ENCODE assay signal across 1 cellular context in the genomic region with DNA sequence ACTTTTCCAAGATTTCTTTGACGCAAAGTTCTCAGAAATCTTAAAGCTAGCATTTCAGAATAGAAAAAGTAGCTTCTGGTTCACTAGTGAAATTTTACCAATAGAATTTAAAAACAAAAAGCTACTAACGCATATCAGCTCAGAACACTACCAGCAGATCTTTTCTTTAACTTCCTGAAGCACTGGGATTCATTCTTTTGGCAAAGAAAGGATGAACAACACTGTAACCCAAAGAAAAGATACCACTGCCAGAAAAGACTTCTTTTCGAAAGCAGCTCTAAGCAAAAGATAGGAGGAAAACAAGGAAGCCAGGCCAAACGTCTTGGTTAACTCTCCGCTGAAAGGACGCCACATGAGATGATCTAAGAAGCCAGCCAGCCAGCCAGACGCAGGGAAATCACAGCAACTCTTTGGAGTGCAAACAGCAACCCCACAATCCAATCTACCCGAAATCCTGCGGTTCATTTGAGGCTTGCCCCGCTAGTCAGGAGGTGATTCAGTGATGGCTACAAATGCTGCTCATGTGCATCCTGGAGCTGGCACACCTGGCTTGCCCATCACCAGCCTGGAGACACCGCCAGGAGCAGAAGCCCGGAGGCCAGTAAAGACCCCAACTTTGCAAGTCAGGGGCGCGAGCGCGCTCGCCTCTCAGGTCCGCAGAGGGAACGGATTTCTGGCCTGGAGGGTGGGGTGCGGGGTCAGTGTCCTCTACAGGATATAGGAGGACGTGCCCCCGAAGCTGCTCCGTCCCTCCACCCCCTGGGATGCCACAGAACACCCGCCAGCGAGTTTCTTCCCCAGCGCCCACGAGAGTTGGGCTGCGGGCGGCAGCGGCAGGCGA.
A peak's percentile ranks its signal among the peaks of the same experiment; 100 is the strongest.
TF ChIP-seq lines count a peak whose summit lies in the region.

No MANE protein-coding gene starts in this region.

TF ChIP-seq in HEK293, 187 proteins besides CTCF, POLR2A, EP300 and RAD21 (continued from another document and continues in another):
- TF ChIP-seq, protein P1, sequence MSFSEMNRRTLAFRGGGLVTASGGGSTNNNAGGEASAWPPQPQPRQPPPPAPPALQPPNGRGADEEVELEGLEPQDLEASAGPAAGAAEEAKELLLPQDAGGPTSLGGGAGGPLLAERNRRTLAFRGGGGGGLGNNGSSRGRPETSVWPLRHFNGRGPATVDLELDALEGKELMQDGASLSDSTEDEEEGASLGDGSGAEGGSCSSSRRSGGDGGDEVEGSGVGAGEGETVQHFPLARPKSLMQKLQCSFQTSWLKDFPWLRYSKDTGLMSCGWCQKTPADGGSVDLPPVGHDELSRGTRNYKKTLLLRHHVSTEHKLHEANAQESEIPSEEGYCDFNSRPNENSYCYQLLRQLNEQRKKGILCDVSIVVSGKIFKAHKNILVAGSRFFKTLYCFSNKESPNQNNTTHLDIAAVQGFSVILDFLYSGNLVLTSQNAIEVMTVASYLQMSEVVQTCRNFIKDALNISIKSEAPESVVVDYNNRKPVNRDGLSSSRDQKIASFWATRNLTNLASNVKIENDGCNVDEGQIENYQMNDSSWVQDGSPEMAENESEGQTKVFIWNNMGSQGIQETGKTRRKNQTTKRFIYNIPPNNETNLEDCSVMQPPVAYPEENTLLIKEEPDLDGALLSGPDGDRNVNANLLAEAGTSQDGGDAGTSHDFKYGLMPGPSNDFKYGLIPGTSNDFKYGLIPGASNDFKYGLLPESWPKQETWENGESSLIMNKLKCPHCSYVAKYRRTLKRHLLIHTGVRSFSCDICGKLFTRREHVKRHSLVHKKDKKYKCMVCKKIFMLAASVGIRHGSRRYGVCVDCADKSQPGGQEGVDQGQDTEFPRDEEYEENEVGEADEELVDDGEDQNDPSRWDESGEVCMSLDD (tag by site-specific recombination; IDR thresholded peaks at IDR 0.05): peak; percentile 52; the same call in 1 of the 2 replicates
- TF ChIP-seq ZNF600 (tag by site-specific recombination; IDR thresholded peaks at IDR 0.05) (peak; percentile 89), ZNF473 (tag by site-specific recombination; IDR thresholded peaks at IDR 0.05) (no peak), OVOL3 (tag by site-specific recombination; IDR thresholded peaks at IDR 0.05) (no peak), HOXA7 (CRISPR knock-in tag; IDR thresholded peaks at IDR 0.05; ENCODE audit: borderline replicate concordance) (no peak), ZNF223 (tag by site-specific recombination; IDR thresholded peaks at IDR 0.05) (no peak), ZNF624 (tag by site-specific recombination; IDR thresholded peaks at IDR 0.05) (no peak), ZNF792 (tag by site-specific recombination; IDR thresholded peaks at IDR 0.05) (no peak), ZNF391 (tag by site-specific recombination; IDR thresholded peaks at IDR 0.05; ENCODE audit: borderline replicate concordance, low read depth) (no peak), ZNF530 (tag by site-specific recombination; IDR thresholded peaks at IDR 0.05; ENCODE audit: low read depth) (no peak), ZNF302 (tag by site-specific recombination; IDR thresholded peaks at IDR 0.05; ENCODE audit: low read depth) (no peak), ZNF596 (tag by site-specific recombination; IDR thresholded peaks at IDR 0.05) (no peak), ZFP3 (tag by site-specific recombination; IDR thresholded peaks at IDR 0.05; ENCODE audit: low read depth) (no peak), ZEB2 (tag by site-specific recombination; IDR thresholded peaks at IDR 0.05) (peak; percentile 59), ZNF239 (tag by site-specific recombination; IDR thresholded peaks at IDR 0.05) (no peak)
- TF ChIP-seq, protein P2, sequence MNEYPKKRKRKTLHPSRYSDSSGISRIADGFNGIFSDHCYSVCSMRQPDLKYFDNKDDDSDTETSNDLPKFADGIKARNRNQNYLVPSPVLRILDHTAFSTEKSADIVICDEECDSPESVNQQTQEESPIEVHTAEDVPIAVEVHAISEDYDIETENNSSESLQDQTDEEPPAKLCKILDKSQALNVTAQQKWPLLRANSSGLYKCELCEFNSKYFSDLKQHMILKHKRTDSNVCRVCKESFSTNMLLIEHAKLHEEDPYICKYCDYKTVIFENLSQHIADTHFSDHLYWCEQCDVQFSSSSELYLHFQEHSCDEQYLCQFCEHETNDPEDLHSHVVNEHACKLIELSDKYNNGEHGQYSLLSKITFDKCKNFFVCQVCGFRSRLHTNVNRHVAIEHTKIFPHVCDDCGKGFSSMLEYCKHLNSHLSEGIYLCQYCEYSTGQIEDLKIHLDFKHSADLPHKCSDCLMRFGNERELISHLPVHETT (tag by site-specific recombination; IDR thresholded peaks at IDR 0.05): no peak
- TF ChIP-seq, protein P3, sequence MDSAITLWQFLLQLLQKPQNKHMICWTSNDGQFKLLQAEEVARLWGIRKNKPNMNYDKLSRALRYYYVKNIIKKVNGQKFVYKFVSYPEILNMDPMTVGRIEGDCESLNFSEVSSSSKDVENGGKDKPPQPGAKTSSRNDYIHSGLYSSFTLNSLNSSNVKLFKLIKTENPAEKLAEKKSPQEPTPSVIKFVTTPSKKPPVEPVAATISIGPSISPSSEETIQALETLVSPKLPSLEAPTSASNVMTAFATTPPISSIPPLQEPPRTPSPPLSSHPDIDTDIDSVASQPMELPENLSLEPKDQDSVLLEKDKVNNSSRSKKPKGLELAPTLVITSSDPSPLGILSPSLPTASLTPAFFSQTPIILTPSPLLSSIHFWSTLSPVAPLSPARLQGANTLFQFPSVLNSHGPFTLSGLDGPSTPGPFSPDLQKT (IDR thresholded peaks at IDR 0.05; ENCODE audit: borderline replicate concordance, low read depth, low read length): no peak
- TF ChIP-seq, protein P4, sequence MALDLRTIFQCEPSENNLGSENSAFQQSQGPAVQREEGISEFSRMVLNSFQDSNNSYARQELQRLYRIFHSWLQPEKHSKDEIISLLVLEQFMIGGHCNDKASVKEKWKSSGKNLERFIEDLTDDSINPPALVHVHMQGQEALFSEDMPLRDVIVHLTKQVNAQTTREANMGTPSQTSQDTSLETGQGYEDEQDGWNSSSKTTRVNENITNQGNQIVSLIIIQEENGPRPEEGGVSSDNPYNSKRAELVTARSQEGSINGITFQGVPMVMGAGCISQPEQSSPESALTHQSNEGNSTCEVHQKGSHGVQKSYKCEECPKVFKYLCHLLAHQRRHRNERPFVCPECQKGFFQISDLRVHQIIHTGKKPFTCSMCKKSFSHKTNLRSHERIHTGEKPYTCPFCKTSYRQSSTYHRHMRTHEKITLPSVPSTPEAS (tag by site-specific recombination; IDR thresholded peaks at IDR 0.05): no peak
- TF ChIP-seq, protein P5, sequence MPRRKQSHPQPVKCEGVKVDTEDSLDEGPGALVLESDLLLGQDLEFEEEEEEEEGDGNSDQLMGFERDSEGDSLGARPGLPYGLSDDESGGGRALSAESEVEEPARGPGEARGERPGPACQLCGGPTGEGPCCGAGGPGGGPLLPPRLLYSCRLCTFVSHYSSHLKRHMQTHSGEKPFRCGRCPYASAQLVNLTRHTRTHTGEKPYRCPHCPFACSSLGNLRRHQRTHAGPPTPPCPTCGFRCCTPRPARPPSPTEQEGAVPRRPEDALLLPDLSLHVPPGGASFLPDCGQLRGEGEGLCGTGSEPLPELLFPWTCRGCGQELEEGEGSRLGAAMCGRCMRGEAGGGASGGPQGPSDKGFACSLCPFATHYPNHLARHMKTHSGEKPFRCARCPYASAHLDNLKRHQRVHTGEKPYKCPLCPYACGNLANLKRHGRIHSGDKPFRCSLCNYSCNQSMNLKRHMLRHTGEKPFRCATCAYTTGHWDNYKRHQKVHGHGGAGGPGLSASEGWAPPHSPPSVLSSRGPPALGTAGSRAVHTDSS (tag by site-specific recombination; IDR thresholded peaks at IDR 0.05): no peak
- TF ChIP-seq, protein P6, sequence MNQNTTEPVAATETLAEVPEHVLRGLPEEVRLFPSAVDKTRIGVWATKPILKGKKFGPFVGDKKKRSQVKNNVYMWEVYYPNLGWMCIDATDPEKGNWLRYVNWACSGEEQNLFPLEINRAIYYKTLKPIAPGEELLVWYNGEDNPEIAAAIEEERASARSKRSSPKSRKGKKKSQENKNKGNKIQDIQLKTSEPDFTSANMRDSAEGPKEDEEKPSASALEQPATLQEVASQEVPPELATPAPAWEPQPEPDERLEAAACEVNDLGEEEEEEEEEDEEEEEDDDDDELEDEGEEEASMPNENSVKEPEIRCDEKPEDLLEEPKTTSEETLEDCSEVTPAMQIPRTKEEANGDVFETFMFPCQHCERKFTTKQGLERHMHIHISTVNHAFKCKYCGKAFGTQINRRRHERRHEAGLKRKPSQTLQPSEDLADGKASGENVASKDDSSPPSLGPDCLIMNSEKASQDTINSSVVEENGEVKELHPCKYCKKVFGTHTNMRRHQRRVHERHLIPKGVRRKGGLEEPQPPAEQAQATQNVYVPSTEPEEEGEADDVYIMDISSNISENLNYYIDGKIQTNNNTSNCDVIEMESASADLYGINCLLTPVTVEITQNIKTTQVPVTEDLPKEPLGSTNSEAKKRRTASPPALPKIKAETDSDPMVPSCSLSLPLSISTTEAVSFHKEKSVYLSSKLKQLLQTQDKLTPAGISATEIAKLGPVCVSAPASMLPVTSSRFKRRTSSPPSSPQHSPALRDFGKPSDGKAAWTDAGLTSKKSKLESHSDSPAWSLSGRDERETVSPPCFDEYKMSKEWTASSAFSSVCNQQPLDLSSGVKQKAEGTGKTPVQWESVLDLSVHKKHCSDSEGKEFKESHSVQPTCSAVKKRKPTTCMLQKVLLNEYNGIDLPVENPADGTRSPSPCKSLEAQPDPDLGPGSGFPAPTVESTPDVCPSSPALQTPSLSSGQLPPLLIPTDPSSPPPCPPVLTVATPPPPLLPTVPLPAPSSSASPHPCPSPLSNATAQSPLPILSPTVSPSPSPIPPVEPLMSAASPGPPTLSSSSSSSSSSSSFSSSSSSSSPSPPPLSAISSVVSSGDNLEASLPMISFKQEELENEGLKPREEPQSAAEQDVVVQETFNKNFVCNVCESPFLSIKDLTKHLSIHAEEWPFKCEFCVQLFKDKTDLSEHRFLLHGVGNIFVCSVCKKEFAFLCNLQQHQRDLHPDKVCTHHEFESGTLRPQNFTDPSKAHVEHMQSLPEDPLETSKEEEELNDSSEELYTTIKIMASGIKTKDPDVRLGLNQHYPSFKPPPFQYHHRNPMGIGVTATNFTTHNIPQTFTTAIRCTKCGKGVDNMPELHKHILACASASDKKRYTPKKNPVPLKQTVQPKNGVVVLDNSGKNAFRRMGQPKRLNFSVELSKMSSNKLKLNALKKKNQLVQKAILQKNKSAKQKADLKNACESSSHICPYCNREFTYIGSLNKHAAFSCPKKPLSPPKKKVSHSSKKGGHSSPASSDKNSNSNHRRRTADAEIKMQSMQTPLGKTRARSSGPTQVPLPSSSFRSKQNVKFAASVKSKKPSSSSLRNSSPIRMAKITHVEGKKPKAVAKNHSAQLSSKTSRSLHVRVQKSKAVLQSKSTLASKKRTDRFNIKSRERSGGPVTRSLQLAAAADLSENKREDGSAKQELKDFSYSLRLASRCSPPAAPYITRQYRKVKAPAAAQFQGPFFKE (tag by site-specific recombination; IDR thresholded peaks at IDR 0.05; ENCODE audit: borderline replicate concordance): peak; percentile 18; the same call in 1 of the 2 replicates
- TF ChIP-seq, protein P7, sequence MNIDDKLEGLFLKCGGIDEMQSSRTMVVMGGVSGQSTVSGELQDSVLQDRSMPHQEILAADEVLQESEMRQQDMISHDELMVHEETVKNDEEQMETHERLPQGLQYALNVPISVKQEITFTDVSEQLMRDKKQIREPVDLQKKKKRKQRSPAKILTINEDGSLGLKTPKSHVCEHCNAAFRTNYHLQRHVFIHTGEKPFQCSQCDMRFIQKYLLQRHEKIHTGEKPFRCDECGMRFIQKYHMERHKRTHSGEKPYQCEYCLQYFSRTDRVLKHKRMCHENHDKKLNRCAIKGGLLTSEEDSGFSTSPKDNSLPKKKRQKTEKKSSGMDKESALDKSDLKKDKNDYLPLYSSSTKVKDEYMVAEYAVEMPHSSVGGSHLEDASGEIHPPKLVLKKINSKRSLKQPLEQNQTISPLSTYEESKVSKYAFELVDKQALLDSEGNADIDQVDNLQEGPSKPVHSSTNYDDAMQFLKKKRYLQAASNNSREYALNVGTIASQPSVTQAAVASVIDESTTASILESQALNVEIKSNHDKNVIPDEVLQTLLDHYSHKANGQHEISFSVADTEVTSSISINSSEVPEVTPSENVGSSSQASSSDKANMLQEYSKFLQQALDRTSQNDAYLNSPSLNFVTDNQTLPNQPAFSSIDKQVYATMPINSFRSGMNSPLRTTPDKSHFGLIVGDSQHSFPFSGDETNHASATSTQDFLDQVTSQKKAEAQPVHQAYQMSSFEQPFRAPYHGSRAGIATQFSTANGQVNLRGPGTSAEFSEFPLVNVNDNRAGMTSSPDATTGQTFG (tag by site-specific recombination; IDR thresholded peaks at IDR 0.05; ENCODE audit: borderline replicate concordance): no peak
- TF ChIP-seq, protein P8, sequence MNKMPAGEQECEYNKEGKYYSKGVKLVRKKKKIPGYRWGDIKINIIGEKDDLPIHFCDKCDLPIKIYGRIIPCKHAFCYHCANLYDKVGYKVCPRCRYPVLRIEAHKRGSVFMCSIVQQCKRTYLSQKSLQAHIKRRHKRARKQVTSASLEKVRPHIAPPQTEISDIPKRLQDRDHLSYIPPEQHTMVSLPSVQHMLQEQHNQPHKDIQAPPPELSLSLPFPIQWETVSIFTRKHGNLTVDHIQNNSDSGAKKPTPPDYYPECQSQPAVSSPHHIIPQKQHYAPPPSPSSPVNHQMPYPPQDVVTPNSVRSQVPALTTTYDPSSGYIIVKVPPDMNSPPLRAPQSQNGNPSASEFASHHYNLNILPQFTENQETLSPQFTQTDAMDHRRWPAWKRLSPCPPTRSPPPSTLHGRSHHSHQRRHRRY (tag by site-specific recombination; IDR thresholded peaks at IDR 0.05): no peak
- TF ChIP-seq, protein P9, sequence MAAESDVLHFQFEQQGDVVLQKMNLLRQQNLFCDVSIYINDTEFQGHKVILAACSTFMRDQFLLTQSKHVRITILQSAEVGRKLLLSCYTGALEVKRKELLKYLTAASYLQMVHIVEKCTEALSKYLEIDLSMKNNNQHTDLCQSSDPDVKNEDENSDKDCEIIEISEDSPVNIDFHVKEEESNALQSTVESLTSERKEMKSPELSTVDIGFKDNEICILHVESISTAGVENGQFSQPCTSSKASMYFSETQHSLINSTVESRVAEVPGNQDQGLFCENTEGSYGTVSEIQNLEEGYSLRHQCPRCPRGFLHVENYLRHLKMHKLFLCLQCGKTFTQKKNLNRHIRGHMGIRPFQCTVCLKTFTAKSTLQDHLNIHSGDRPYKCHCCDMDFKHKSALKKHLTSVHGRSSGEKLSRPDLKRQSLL (tag by site-specific recombination; IDR thresholded peaks at IDR 0.05): no peak
- TF ChIP-seq, protein P10, sequence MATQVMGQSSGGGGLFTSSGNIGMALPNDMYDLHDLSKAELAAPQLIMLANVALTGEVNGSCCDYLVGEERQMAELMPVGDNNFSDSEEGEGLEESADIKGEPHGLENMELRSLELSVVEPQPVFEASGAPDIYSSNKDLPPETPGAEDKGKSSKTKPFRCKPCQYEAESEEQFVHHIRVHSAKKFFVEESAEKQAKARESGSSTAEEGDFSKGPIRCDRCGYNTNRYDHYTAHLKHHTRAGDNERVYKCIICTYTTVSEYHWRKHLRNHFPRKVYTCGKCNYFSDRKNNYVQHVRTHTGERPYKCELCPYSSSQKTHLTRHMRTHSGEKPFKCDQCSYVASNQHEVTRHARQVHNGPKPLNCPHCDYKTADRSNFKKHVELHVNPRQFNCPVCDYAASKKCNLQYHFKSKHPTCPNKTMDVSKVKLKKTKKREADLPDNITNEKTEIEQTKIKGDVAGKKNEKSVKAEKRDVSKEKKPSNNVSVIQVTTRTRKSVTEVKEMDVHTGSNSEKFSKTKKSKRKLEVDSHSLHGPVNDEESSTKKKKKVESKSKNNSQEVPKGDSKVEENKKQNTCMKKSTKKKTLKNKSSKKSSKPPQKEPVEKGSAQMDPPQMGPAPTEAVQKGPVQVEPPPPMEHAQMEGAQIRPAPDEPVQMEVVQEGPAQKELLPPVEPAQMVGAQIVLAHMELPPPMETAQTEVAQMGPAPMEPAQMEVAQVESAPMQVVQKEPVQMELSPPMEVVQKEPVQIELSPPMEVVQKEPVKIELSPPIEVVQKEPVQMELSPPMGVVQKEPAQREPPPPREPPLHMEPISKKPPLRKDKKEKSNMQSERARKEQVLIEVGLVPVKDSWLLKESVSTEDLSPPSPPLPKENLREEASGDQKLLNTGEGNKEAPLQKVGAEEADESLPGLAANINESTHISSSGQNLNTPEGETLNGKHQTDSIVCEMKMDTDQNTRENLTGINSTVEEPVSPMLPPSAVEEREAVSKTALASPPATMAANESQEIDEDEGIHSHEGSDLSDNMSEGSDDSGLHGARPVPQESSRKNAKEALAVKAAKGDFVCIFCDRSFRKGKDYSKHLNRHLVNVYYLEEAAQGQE (tag by site-specific recombination; IDR thresholded peaks at IDR 0.05): no peak
